ENCODE assay signal across 7 cellular contexts in genomic region chr12:88035907-88036289, GRCh38.
DNase-seq lines count a peak whose midpoint lies in the region; ATAC-seq and TF ChIP-seq lines count a peak whose summit lies in the region.

No MANE protein-coding gene starts in this region.

- H4K20me1 ChIP-seq in OCI-LY3 (ENCODE audit: insufficient read depth, low read length), result peaks cover 20% of the 10 kb centered on the region

- DNase-seq in epithelial cell of esophagus (ENCODE audit: low read depth) (peak; percentile 61), iPS-NIHi7 (ENCODE audit: extremely low spot score) (no peak), NCI-H82 (lab: John Stamatoyannopoulos, UW) (no peak)

- peak overlapping the region; percentile 88 for H3K9ac ChIP-seq in OCI-LY3 (ENCODE audit: low read length)

- peak overlapping the region; percentile 87 for H3K4me3 ChIP-seq in OCI-LY3 (ENCODE audit: low read length)
- H3K4me3 ChIP-seq in epithelial cell of esophagus (ENCODE audit: low read length), result peak overlapping the region; percentile 83
- H3K4me3 ChIP-seq in neuron (ENCODE audit: low read length), result peak overlapping the region; percentile 92

- peaks cover 56% of the 10 kb centered on the region for H3K79me2 ChIP-seq in OCI-LY3 (ENCODE audit: low read length)

- H3K4me2 ChIP-seq in OCI-LY3 (ENCODE audit: low read length), result peak overlapping the region; percentile 82

- H3K27ac ChIP-seq in OCI-LY3 (ENCODE audit: low read length), result peak overlapping the region; percentile 37

- peak; percentile 15 for ATAC-seq in GM18868 (IDR thresholded peaks at IDR 0.05; ENCODE audit: unreplicated experiment)
- peak; percentile 14 for ATAC-seq in HG02610 (IDR thresholded peaks at IDR 0.05; ENCODE audit: unreplicated experiment)

- H3K4me1 ChIP-seq in OCI-LY3 (ENCODE audit: low read length), result peaks cover 19% of the 10 kb centered on the region; the same call in 1 of the 2 replicates
- peaks cover 16% of the 10 kb centered on the region for H3K4me1 ChIP-seq in neuron (ENCODE audit: insufficient read depth, low read length)

- H3K27me3 ChIP-seq in OCI-LY3 (ENCODE audit: low read depth, low read length) (no peaks in the 10 kb centered on the region), neuron (ENCODE audit: insufficient read depth, low read length) (no peaks in the 10 kb centered on the region)

- H3K36me3 ChIP-seq in OCI-LY3 (replicated peaks; ENCODE audit: low read depth, low read length), result peaks cover 9% of the 10 kb centered on the region
- H3K36me3 ChIP-seq in neuron (ENCODE audit: insufficient read depth, low read length), result peaks cover 2% of the 10 kb centered on the region

- TF ChIP-seq CTCF in OCI-LY3 (IDR thresholded peaks at IDR 0.05; ENCODE audit: low read depth, low read length) (no peak), epithelial cell of esophagus (IDR thresholded peaks at IDR 0.05; ENCODE audit: insufficient read depth, low read depth, low read length, missing control alignments) (no peak)

- H2AFZ ChIP-seq in OCI-LY3 (ENCODE audit: low read depth, low read length), result peak overlapping the region; percentile 70; the same call in 1 of the 2 replicates
- peak overlapping the region; percentile 80 for H2AFZ ChIP-seq in neuron (ENCODE audit: low read depth, low read length)

- H3K9me3 ChIP-seq in OCI-LY3 (ENCODE audit: insufficient read depth, low read length) (no peaks in the 10 kb centered on the region), neuron (ENCODE audit: low read length) (no peaks in the 10 kb centered on the region)
